13 cellular contexts compared by ENCODE assay signal in the genomic region with DNA sequence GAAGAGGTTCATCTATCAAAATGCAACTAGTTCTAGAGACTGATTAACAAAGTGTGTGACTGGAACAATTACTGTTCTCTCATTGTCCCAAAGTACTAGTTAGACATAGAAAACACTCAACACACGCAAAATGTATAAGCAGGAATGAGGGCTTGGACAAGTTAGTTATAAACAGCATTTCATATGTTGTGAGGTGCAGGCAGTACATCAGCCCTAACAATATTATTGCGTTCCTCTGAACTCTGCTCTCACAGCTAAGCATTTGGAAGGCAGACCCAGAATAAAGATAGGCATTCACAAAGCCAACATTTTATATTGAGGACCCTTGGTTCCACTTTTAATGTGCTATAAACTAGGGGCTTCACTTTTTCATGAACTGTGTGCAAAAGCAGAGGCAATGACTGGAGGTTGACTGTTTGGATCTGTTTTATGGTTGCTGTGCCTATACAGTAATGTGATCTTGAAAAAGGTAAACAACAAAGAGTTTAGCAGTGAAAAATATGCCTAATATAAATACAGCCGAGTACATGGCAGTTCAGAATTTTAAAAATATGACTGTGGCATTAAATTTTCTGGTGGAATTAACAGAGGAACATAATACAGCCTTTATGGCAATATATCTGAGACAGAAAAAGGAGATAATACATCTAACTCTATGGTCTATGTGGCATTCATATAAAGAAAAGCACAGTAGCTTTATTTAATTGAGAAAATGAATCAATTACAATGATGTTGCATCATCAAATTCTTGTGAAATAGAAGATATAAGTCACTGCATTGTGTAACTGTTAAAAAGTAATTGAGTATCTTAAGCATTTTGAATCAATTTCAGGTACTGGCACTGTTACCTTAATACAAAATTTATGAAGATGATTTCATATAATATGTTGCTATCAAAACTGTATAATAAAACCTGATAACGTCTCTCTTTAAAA.
DNase-seq lines count a peak whose midpoint lies in the region; ATAC-seq, FAIRE-seq and TF ChIP-seq lines count a peak whose summit lies in the region.
"Had no signal": no experiment of that assay in that cellular context is flagged by ENCODE, and none has a peak within 500 bp of the region (broad histone marks: within the 10 kb centered on the region; RNA-seq: fewer than 3 reads in every experiment).

No MANE protein-coding gene starts in this region.

- H3K4me3 ChIP-seq in bronchial epithelial cell (ENCODE audit: low read depth, low read length) (no peak overlapping the region), neutrophil (ENCODE audit: low read depth in 1 of 2, low read length in 1 of 2) (no peak overlapping the region)

- H3K4me1 ChIP-seq in neutrophil (ENCODE audit: control insufficient read depth in 1 of 2, insufficient read depth in 1 of 2, low read depth in 1 of 2, low read length in 1 of 2): peaks cover 18% of the 10 kb centered on the region in 2 experiments

- DNase-seq in GM03348 (ENCODE audit: low spot score): peak; percentile 22
- peak; percentile 13 for DNase-seq in LHCN-M2 (ENCODE audit: low read depth)
- DNase-seq in bronchial epithelial cell (ENCODE audit: low read depth): peak; percentile 83
- DNase-seq in globus pallidus (ENCODE audit: low spot score): no peak
- no peak for DNase-seq in NCI-H2196 (lab: John Stamatoyannopoulos, UW; ENCODE audit: unreplicated experiment)
- DNase-seq: activated gamma-delta T cell; effector CD8-positive, alpha-beta T cell; H7; NCI-H1436 treated with DMSO at 0.1 percent for 48 hours; NK-92 treated with Interleukin-12 subunit alpha and Interleukin-12 subunit beta, amount 100 ng/mL, for 24 hours; stimulated activated CD4-positive, alpha-beta T cell treated with anti-CD3 and anti-CD28 coated beads, Interleukin-12 subunit alpha, Interleukin-12 subunit beta, amount 100 ng/mL, for 4 hours had no signal

- ATAC-seq in HG02840 (IDR thresholded peaks at IDR 0.05; ENCODE audit: low FRiP score, unreplicated experiment): no peak

- H3K27ac ChIP-seq in neutrophil: peak overlapping the region; percentile 58

- H3K36me3 ChIP-seq in bronchial epithelial cell (ENCODE audit: control insufficient read depth, insufficient read depth, low read length): no peaks in the 10 kb centered on the region
- H3K36me3 ChIP-seq in neutrophil: no peaks in the 10 kb centered on the region

- TF ChIP-seq CTCF in bronchial epithelial cell (IDR thresholded peaks at IDR 0.05; ENCODE audit: insufficient read depth, low read length, severe bottlenecking): no peak
- no peak for TF ChIP-seq CTCF in neutrophil (IDR thresholded peaks at IDR 0.05)

- H3K27me3 ChIP-seq in bronchial epithelial cell (ENCODE audit: control insufficient read depth, insufficient read depth, low read length) (no peaks in the 10 kb centered on the region), neutrophil (no peaks in the 10 kb centered on the region)

- no peak for FAIRE-seq in bronchial epithelial cell (lab: Jason Lieb, UNC)

- no peaks in the 10 kb centered on the region for H3K9me3 ChIP-seq in neutrophil

Comparison
In these comparisons a context has a peak if more than half of its experiments do, and no peak if none do; other contexts are left out.
1. DNase-seq: peak in GM03348 (single experiment), LHCN-M2 (single experiment) and bronchial epithelial cell (single experiment); none in globus pallidus (single experiment) and NCI-H2196 (single experiment).